ENCODE assay signal across 10 cellular contexts in the genomic region with DNA sequence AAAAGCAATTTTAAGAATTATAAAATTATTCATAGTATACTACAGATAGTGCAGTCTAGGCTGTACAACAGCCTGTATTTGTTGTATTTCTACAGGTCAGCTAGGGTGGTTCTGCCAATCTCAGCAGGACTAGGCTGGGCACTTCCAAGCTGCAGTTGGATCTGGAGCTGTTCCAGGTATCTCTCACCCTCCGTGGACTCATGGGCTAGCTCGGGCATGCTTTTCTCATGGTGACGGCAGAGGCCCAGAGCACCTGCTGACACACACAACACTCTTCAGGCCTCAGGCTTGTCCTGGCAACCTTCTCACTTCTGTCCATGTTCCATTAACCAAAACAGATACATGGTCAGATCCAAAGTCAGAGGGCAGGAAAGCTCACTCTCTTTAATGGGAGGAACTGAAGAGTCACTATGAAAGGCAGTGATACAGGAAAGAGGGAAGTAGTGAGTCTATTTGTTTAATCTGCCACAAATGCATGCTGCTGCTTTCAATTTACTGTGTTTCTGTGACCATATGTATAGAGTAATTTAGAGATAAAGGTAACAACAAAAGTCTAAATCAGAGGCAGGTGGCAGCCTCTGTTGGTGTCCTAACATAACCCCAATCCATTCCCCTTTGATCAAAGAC.
A peak's percentile ranks its signal among the peaks of the same experiment; 100 is the strongest.
DNase-seq lines count a peak whose midpoint lies in the region; ATAC-seq and FAIRE-seq lines count a peak whose summit lies in the region.
"Had no signal": no experiment of that assay in that cellular context is flagged by ENCODE, and none has a peak within 500 bp of the region (broad histone marks: within the 10 kb centered on the region; RNA-seq: fewer than 3 reads in every experiment).

No MANE protein-coding gene starts in this region.

- no peak for FAIRE-seq in urothelium cell line (lab: Jason Lieb, UNC)

- DNase-seq in NCI-H1417 (lab: John Stamatoyannopoulos, UW) = peak; percentile 43 to 83 (median 49)
- DNase-seq in NCI-H345 treated with DMSO at 0.1 percent for 48 hours (lab: John Stamatoyannopoulos, UW; ENCODE audit: unreplicated experiment) = peak; percentile 84
- peak; percentile 67 for DNase-seq in cerebellum (ENCODE audit: low spot score)
- DNase-seq in urothelium cell line (ENCODE audit: low spot score) = peak; percentile 11
- DNase-seq in amygdala (lab: John Stamatoyannopoulos, UW) = no peak
- DNase-seq: activated CD8-positive, alpha-beta memory T cell treated with anti-CD3 and anti-CD28 coated beads, Interleukin-2, amount 50 U/mL, for 4 hours; CD4-positive, alpha-beta memory T cell; KBM-7 had no signal

- ATAC-seq in GM18858 (IDR thresholded peaks at IDR 0.05; ENCODE audit: unreplicated experiment) (no peak), GM18868 (IDR thresholded peaks at IDR 0.05; ENCODE audit: unreplicated experiment) (no peak)

Comparison
In these comparisons a context has a peak if more than half of its experiments do, and no peak if none do; other contexts are left out.
1. DNase-seq: peak in NCI-H1417 (3 of 3), NCI-H345 treated with DMSO at 0.1 percent for 48 hours (single experiment), cerebellum (single experiment) and urothelium cell line (single experiment); none in amygdala (0 of 56).